22 cellular contexts compared by ENCODE assay signal in the genomic region with DNA sequence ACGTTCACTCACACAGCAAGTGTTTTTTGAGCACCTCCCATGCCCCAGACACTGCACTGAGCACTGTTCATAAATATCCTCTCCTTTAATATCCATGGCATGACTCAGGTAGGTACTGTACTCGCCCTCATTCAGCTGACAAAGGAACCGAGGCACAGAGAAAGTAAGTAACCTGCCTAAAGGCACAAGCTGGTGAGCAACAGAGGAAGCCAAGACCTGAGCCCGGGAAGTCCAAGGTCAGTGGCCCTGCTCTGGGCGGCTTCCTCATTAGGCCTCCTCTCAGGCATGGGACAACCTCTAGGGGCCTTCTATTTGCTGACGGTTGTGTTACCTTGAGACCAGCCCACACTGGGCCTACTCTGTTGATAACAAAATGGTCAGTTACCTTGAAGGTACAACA.
"Had no signal": no experiment of that assay in that cellular context is flagged by ENCODE, and none has a peak within 500 bp of the region (broad histone marks: within the 10 kb centered on the region; RNA-seq: fewer than 3 reads in every experiment).

No MANE protein-coding gene starts in this region.

- H3K9me3 ChIP-seq: breast epithelium, colonic mucosa, lower lobe of right lung, mucosa of descending colon, sigmoid colon, upper lobe of left lung had no signal

- H3K27ac ChIP-seq: breast epithelium, colonic mucosa, dorsolateral prefrontal cortex, lower lobe of right lung, sigmoid colon, upper lobe of left lung had no signal

- H3K27me3 Mint-ChIP-seq: activated B cell treated with CpG ODN at 0.5 μM for 24 hours; activated CD4-positive, alpha-beta memory T cell treated with anti-CD3 and anti-CD28 coated beads for 36 hours; activated CD4-positive, alpha-beta T cell treated with anti-CD3 and anti-CD28 coated beads for 36 hours; effector memory CD8-positive, alpha-beta T cell had no signal

- H3K27me3 ChIP-seq: breast epithelium, colonic mucosa, dorsolateral prefrontal cortex, sigmoid colon, upper lobe of left lung had no signal

- H3K4me3 ChIP-seq: breast epithelium, colonic mucosa, dorsolateral prefrontal cortex, lower lobe of right lung, mucosa of descending colon, sigmoid colon, smooth muscle cell, upper lobe of left lung had no signal

- DNase-seq: activated B cell treated with CpG ODN at 0.5 μM for 24 hours; activated CD4-positive, alpha-beta memory T cell treated with anti-CD3 and anti-CD28 coated beads for 36 hours; activated CD4-positive, alpha-beta T cell treated with anti-CD3 and anti-CD28 coated beads for 36 hours; activated T-cell treated with anti-CD3 and anti-CD28 coated beads, Interleukin-2, amount 50 U/mL, for 4 hours; colonic mucosa; dorsolateral prefrontal cortex; effector memory CD8-positive, alpha-beta T cell; foreskin fibroblast; lower lobe of right lung; mucosa of descending colon; sigmoid colon; stimulated activated CD4-positive, alpha-beta T cell treated with anti-CD3 and anti-CD28 coated beads, Interleukin-2, amount 100 ng/mL, for 48 hours; stimulated activated naive CD4-positive, alpha-beta T cell treated with Interleukin-2 at 50 U/mL for 16 hours; T1000; upper lobe of left lung had no signal

- H3K4me3 Mint-ChIP-seq: activated B cell treated with CpG ODN at 0.5 μM for 24 hours; activated CD4-positive, alpha-beta memory T cell treated with anti-CD3 and anti-CD28 coated beads for 36 hours; activated CD4-positive, alpha-beta T cell treated with anti-CD3 and anti-CD28 coated beads for 36 hours; activated T-cell treated with anti-CD3 and anti-CD28 coated beads, Interleukin-2, amount 50 U/mL, for 4 hours; effector memory CD8-positive, alpha-beta T cell; neural crest cell; T-helper 1 cell treated with Interleukin-12 subunit alpha and Interleukin-12 subunit beta and Interleukin-4 antibody, amounts not matched to agents 30 μg/mL and 1 μg/mL, for 36 hours had no signal

- H3K4me1 ChIP-seq: breast epithelium, colonic mucosa, lower lobe of right lung, sigmoid colon, upper lobe of left lung had no signal

- H3K9me3 Mint-ChIP-seq: activated B cell treated with CpG ODN at 0.5 μM for 24 hours; activated CD4-positive, alpha-beta memory T cell treated with anti-CD3 and anti-CD28 coated beads for 36 hours; activated T-cell treated with anti-CD3 and anti-CD28 coated beads, Interleukin-2, amount 50 U/mL, for 4 hours; activated T-helper 2 cell treated with anti-CD3 and anti-CD28 coated beads, Interferon-gamma antibody, Interleukin-2, Interleukin-4, amounts not matched to agents 10 μg/mL and 5 μg/mL and 100 μg/mL, durations not matched to agents 14 hours and 24 hours and 36 hours; effector memory CD8-positive, alpha-beta T cell; T-helper 1 cell treated with Interleukin-12 subunit alpha and Interleukin-12 subunit beta and Interleukin-4 antibody, amounts not matched to agents 30 μg/mL and 1 μg/mL, for 36 hours had no signal

- ATAC-seq: activated CD4-positive, alpha-beta T cell treated with anti-CD3 and anti-CD28 coated beads for 36 hours; activated naive CD4-positive, alpha-beta T cell treated with anti-CD3 and anti-CD28 coated beads, Interleukin-2, amount 50 U/mL, for 72 hours; activated T-cell treated with anti-CD3 and anti-CD28 coated beads, Interleukin-2, amount 50 U/mL, for 4 hours; effector memory CD8-positive, alpha-beta T cell; left lobe of liver; lower lobe of right lung; mucosa of descending colon had no signal

- H3K4me1 Mint-ChIP-seq: activated B cell treated with CpG ODN at 0.5 μM for 24 hours had no signal

- H3K36me3 ChIP-seq: breast epithelium, colonic mucosa, lower lobe of right lung, sigmoid colon, upper lobe of left lung had no signal

- H3K27ac Mint-ChIP-seq: activated B cell treated with CpG ODN at 0.5 μM for 24 hours; activated CD4-positive, alpha-beta memory T cell treated with anti-CD3 and anti-CD28 coated beads for 36 hours; activated CD4-positive, alpha-beta T cell treated with anti-CD3 and anti-CD28 coated beads for 36 hours; activated naive CD4-positive, alpha-beta T cell treated with anti-CD3 and anti-CD28 coated beads, Interleukin-2, amount 50 U/mL, for 72 hours; activated T-helper 2 cell treated with anti-CD3 and anti-CD28 coated beads, Interferon-gamma antibody, Interleukin-2, Interleukin-4, amounts not matched to agents 10 μg/mL and 5 μg/mL and 100 μg/mL, durations not matched to agents 14 hours and 24 hours and 36 hours; effector memory CD8-positive, alpha-beta T cell; T-helper 1 cell treated with Interleukin-12 subunit alpha and Interleukin-12 subunit beta and Interleukin-4 antibody, amounts not matched to agents 30 μg/mL and 1 μg/mL, for 36 hours had no signal

- H3K36me3 Mint-ChIP-seq: activated CD4-positive, alpha-beta memory T cell treated with anti-CD3 and anti-CD28 coated beads for 36 hours had no signal
